In the genomic region with DNA sequence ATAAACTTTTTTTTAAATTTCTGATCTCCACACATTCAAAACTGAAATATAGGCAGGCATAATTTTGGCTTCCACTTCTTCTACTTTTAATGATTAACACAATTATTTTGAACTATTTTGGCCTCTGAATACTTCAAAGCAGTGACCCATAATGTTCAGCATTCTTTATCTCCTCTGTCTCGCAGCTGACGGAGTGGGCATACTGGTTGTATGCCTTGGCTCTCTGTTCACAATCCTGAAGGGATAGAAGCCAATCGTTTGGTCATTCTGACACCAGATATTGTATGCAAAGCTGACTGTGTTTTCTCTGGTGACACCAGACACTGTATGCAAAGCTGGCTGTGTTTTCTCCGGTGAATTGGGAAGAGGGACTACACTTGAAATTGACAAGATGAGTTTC, we compare ENCODE assay signal across 15 cellular contexts.
"Had no signal": no experiment of that assay in that cellular context is flagged by ENCODE, and none has a peak within 500 bp of the region (broad histone marks: within the 10 kb centered on the region; RNA-seq: fewer than 3 reads in every experiment).

No MANE protein-coding gene starts in this region.

- H3K27me3 ChIP-seq: heart left ventricle, upper lobe of right lung had no signal

- H3K36me3 ChIP-seq: heart left ventricle, thoracic aorta, upper lobe of right lung had no signal

- H3K4me3 ChIP-seq: heart left ventricle, thoracic aorta, upper lobe of right lung had no signal

- ATAC-seq: heart left ventricle; left lobe of liver; stimulated activated effector memory CD8-positive, alpha-beta T cell treated with anti-CD3 and anti-CD28 coated beads, Interleukin-12 subunit alpha, Interleukin-12 subunit beta, amount 100 ng/mL, for 72 hours; upper lobe of right lung had no signal

- DNase-seq: activated B cell treated with CpG ODN at 0.5 μM for 24 hours; activated CD4-positive, alpha-beta T cell treated with anti-CD3 and anti-CD28 coated beads, Interleukin-2, amount 10 ng/mL, durations not matched to agents 24 days and 14 days; activated CD8-positive, alpha-beta memory T cell treated with anti-CD3 and anti-CD28 coated beads, Interleukin-2, amount 50 U/mL, for 48 hours; activated naive CD4-positive, alpha-beta T cell; activated naive CD8-positive, alpha-beta T cell treated with anti-CD3 and anti-CD28 coated beads, Interleukin-2, amount 10 ng/mL, durations not matched to agents 7 days and 5 days; anterior cingulate cortex; effector memory CD4-positive, alpha-beta T cell; foreskin melanocyte; heart left ventricle; stimulated activated CD4-positive, alpha-beta T cell treated with anti-CD3 and anti-CD28 coated beads, Interleukin-12 subunit alpha, Interleukin-12 subunit beta, amount 100 ng/mL, for 4 hours; upper lobe of right lung had no signal

- H3K4me1 ChIP-seq: heart left ventricle, upper lobe of right lung had no signal

- FAIRE-seq: bronchial epithelial cell had no signal

- H3K9me3 ChIP-seq: thoracic aorta, upper lobe of right lung had no signal

- H3K27ac ChIP-seq: heart left ventricle, thoracic aorta, upper lobe of right lung had no signal
